Comparison of ENCODE assay signal across 32 cellular contexts in the genomic region with DNA sequence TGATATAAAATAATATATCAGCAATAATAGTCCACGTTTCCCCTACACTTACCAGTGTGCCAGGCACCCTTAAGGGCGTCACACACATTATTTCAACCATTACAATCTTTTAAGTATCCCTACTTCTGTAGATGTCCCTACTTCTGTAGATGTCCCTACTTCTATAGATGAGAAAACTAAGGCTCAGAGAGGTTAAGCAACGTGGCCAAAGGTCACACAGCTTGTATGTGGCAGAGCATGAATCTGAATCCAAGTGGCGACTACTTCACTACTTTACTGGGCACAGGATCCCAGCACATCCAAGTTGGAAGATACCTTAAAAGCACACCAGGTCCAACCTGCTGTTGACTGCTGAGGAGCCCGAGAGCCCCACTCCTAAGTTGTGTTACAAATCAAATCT.
"Had no signal": no experiment of that assay in that cellular context is flagged by ENCODE, and none has a peak within 500 bp of the region (broad histone marks: within the 10 kb centered on the region; RNA-seq: fewer than 3 reads in every experiment).

No MANE protein-coding gene starts in this region.

- DNase-seq: hypothalamus; immature natural killer cell; left colon; left lung; lower lobe of right lung; mammary epithelial cell; mesendoderm; naive B cell; natural killer cell; nephron progenitor cell; occipital lobe; stimulated activated CD4-positive, alpha-beta T cell treated with anti-CD3 and anti-CD28 coated beads, Interleukin-12 subunit alpha, Interleukin-12 subunit beta, amount 100 ng/mL, for 4 hours; stimulated activated CD4-positive, alpha-beta T cell treated with anti-CD3 and anti-CD28 coated beads, Interleukin-15, amount 100 ng/mL, for 24 hours; stimulated activated CD4-positive, alpha-beta T cell treated with anti-CD3 and anti-CD28 coated beads, Interleukin-2, amount 100 ng/mL, for 24 hours; stimulated activated CD4-positive, alpha-beta T cell treated with anti-CD3 and anti-CD28 coated beads, Interleukin-4, amount 100 ng/mL, for 1 hour; stimulated activated naive CD4-positive, alpha-beta T cell; trophoblast cell; upper lobe of right lung had no signal

- H3K4me1 ChIP-seq: parathyroid adenoma had no signal

- ATAC-seq: left colon, left lung, lower lobe of right lung, natural killer cell, sciatic nerve, upper lobe of right lung had no signal

- FAIRE-seq: islet of Langerhans, kidney, urothelium cell line had no signal

- H3K79me2 ChIP-seq: parathyroid adenoma had no signal

- H3K4me3 ChIP-seq: left lung, lower lobe of right lung, neural progenitor cell, right atrium auricular region, skin epidermis, suprapubic skin, thoracic aorta, tibial artery, upper lobe of right lung had no signal

- H3K36me3 ChIP-seq: left lung, lower lobe of right lung, neural progenitor cell, neutrophil, right atrium auricular region, suprapubic skin, thoracic aorta, tibial artery, upper lobe of right lung had no signal

- H3K4me3 Mint-ChIP-seq: immature natural killer cell; mesothelial cell of epicardium; naive B cell; natural killer cell; nephron progenitor cell; neural progenitor cell; stimulated activated naive CD8-positive, alpha-beta T cell treated with anti-CD3 and anti-CD28 coated beads, Interleukin-15, Interleukin-2, amounts not matched to agents 100 ng/mL and 50 ng/mL, for 24 hours had no signal

- H3K27me3 ChIP-seq: left lung, neural progenitor cell, right atrium auricular region, upper lobe of right lung had no signal

- H3K9ac ChIP-seq: neural progenitor cell, parathyroid adenoma had no signal

- H3K27ac ChIP-seq: left lung, lower lobe of right lung, neural progenitor cell, neutrophil, parathyroid adenoma, right atrium auricular region, skin epidermis, suprapubic skin, thoracic aorta, tibial artery, upper lobe of right lung had no signal

- H3K9me3 Mint-ChIP-seq: natural killer cell; stimulated activated naive CD8-positive, alpha-beta T cell treated with anti-CD3 and anti-CD28 coated beads, Interleukin-15, Interleukin-2, amounts not matched to agents 100 ng/mL and 50 ng/mL, for 24 hours had no signal

- H3K9me3 ChIP-seq: left lung, lower lobe of right lung, neutrophil, suprapubic skin, thoracic aorta, tibial artery, upper lobe of right lung had no signal

- H3K27ac Mint-ChIP-seq: mesothelial cell of epicardium; nephron progenitor cell; neural progenitor cell; stimulated activated naive CD8-positive, alpha-beta T cell treated with anti-CD3 and anti-CD28 coated beads, Interleukin-15, Interleukin-2, amounts not matched to agents 100 ng/mL and 50 ng/mL, for 24 hours had no signal

- H2AFZ ChIP-seq: neural progenitor cell, parathyroid adenoma had no signal

- H3K4me2 ChIP-seq: neural progenitor cell had no signal

- H3K36me3 Mint-ChIP-seq: naive B cell, neural progenitor cell had no signal
